Comparison of ENCODE assay signal across 8 cellular contexts in the genomic region with DNA sequence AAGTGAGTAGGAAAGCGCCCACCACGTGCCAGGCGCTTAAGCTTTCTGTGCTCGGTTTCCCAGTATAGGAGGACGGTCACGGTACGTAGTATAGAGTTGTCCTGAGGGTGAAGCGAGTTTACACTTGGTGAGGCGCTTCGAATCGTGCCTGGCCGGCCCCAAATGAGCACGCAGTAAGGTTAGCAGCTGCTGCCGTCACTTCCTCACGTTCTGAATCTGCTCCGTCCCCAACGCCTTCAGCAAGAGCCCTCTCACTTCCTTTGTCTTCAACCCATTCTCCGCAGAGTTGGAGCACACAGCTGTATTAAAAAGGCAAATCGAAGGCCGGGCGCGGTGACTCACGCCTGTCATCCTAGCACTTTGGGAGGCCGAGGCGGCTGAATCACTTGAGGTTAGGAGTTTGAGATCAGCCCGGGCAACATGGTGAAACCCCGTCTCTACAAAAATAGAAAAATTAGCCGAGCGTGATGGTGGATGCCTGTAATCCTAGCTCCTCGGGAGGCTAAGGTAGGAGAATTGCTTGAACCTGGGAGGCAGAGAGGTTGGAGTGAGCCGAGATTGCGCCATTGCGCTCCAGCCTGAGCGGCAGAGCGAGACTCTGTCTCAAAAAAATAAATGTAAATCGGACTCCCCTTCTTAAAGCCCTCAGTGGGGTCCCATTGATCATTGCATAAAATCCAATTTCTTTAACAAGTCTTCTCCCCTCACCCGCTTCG. TPM values are rescaled to one million over a fixed set of nuclear protein-coding genes. Genes with fewer than 3 reads are reported as not detected.
DNase-seq lines count a peak whose midpoint lies in the region; ATAC-seq and TF ChIP-seq lines count a peak whose summit lies in the region.

No MANE protein-coding gene starts in this region.

- H3K9me3 Mint-ChIP-seq in WTC11 = no peaks in the 10 kb centered on the region

- no peaks in the 10 kb centered on the region; the same call in 1 of the 2 replicates for H3K36me3 Mint-ChIP-seq in WTC11

- H3K4me3 Mint-ChIP-seq in WTC11 = peak overlapping the region; percentile 97

- peaks cover 52% of the 10 kb centered on the region for H3K4me1 Mint-ChIP-seq in WTC11

- POLR2A ChIA-PET in WTC11 (lab: Charles Lee) = no interaction called here

- CTCF ChIA-PET in WTC11 (lab: Charles Lee) = interaction anchor here (0.8 to 3.8 kb wide), 5 partner anchors 16 to 714 kb away, joined by 3 to 66 read pairs (median 4); no protein-coding TSS in a partner anchor

- H3K27ac Mint-ChIP-seq in WTC11 = peak overlapping the region; percentile 94

- ATAC-seq in HG02763 (IDR thresholded peaks at IDR 0.05; ENCODE audit: unreplicated experiment) (peak; percentile 33), WTC11 (peak; percentile 0)

- H3K27me3 Mint-ChIP-seq in WTC11 (ENCODE audit: low read depth) = no peaks in the 10 kb centered on the region

- DNase-seq in GM13977 (ENCODE audit: low spot score) (peak; percentile 69), NCI-H2081 (lab: John Stamatoyannopoulos, UW) (peak; percentile 55 to 78), WTC11 (ENCODE audit: low spot score) (peak; percentile 42), cardiac fibroblast (ENCODE audit: low read depth in 2 of 2) (peak; percentile 81 to 98), kidney tubule cell (ENCODE audit: low spot score) (peak; percentile 98), NCI-H128 (lab: John Stamatoyannopoulos, UW; ENCODE audit: unreplicated experiment) (no peak)
- DNase-seq in stimulated activated CD4-positive, alpha-beta T cell treated with anti-CD3 and anti-CD28 coated beads, Interleukin-2, amount 100 ng/mL, for 24 hours = peak; percentile 87 to 89

- TF ChIP-seq CTCF in GM13977 (IDR thresholded peaks at IDR 0.05; ENCODE audit: extremely low read depth, insufficient read depth, missing control alignments) = no peak
- no peak for TF ChIP-seq CTCF in WTC11 (IDR thresholded peaks at IDR 0.05)
- TF ChIP-seq CTCF in cardiac fibroblast (IDR thresholded peaks at IDR 0.05; ENCODE audit: low read depth, low read length) = no peak

- H3K4me3 ChIP-seq in cardiac fibroblast (replicated peaks in 1 of 2; ENCODE audit: low read depth in 2 of 2, low read length in 2 of 2) = peak overlapping the region; percentile 65 to 72

- in situ Hi-C loops in GM13977 (cut with MboI; ENCODE audit: low pct_unique_long_range_greater_than_20kb, low sequenced_read_pairs, unreplicated experiment) = no loop called here

TF ChIP-seq in WTC11, 78 proteins besides CTCF, POLR2A, EP300 and RAD21:
- TF ChIP-seq NFE2L1 (CRISPR knock-in tag; IDR thresholded peaks at IDR 0.05) = no peak
- TF ChIP-seq, protein P1, sequence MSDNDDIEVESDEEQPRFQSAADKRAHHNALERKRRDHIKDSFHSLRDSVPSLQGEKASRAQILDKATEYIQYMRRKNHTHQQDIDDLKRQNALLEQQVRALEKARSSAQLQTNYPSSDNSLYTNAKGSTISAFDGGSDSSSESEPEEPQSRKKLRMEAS (CRISPR knock-in tag; IDR thresholded peaks at IDR 0.05) = peak; percentile 12; the same call in 1 of the 2 replicates
- TF ChIP-seq, protein P2, sequence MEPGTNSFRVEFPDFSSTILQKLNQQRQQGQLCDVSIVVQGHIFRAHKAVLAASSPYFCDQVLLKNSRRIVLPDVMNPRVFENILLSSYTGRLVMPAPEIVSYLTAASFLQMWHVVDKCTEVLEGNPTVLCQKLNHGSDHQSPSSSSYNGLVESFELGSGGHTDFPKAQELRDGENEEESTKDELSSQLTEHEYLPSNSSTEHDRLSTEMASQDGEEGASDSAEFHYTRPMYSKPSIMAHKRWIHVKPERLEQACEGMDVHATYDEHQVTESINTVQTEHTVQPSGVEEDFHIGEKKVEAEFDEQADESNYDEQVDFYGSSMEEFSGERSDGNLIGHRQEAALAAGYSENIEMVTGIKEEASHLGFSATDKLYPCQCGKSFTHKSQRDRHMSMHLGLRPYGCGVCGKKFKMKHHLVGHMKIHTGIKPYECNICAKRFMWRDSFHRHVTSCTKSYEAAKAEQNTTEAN (CRISPR knock-in tag; IDR thresholded peaks at IDR 0.05) = 0 out of 2 replicates have a peak, but pooled peaks have one; percentile 19
TF ChIP-seq in WTC11: peak in this region for 2.

RNA-seq across cellular contexts. Expression of gene TDP1, which starts 0.7 kb away (rescaled TPM):
- total RNA-seq in WTC11 (2021) = 54.2 to 59.8 TPM (median 57.3 TPM) in 3 replicates

RNA-seq across cellular contexts. Expression of gene EFCAB11, which starts 1.9 kb away (rescaled TPM):
- total RNA-seq in WTC11 (2021) = 15.5 to 18.8 TPM (median 18.0 TPM) in 3 replicates
